In the genomic region with DNA sequence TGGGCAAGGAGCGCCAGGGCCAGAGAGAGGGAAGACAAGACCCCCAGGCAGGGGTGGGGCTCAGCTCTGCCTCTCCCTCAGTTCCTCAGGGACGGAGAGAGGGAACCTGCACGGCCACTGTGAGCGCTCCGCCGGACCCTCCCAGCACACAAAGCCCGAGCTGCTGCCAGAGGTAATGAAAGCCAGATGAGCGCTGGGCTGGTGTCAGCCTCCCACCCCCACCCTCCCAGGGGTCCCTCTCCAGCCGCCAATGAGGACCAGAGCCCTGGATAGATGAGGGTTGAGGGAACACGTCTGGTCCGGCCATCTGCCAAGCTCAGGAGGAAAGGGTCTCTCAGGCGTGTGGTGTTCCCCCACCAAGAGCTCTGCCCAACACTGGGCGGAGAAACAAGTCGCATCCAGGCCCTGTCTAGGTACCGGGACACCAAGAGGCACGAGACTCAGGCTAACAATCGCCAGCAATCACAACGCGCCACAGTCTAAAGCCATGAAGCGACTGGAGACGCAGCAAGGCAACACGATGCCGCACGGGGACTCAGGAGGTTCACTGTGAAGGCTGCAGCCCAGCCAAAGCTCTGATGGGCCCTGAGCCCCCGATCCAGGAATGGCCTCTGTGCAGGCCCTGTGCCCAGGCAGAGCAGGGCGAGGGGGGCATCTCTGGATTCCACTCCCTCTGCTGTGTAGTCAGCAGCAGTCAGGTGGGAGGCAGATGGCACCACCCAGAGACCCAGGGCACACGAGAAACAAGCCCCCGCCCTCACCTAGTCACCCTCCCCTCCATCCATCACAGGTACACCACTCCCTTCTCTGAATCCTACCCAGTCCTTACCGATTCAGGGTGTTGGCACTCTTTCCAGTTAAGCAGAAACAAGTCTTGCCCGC, we compare ENCODE assay signal across 8 cellular contexts. TPM values are rescaled to one million over a fixed set of nuclear protein-coding genes. Genes with fewer than 3 reads are reported as not detected.
DNase-seq lines count a peak whose midpoint lies in the region; ATAC-seq and TF ChIP-seq lines count a peak whose summit lies in the region.

No MANE protein-coding gene starts in this region.

- H3K9me3 ChIP-seq in CD4-positive, alpha-beta T cell (ENCODE audit: control insufficient read depth, low read length): no peaks in the 10 kb centered on the region

- H3K27ac ChIP-seq in CD4-positive, alpha-beta T cell (ENCODE audit: low read depth, low read length): no peak overlapping the region

- H3K27ac Mint-ChIP-seq in CD4-positive, alpha-beta T cell: peak overlapping the region; percentile 79
- peak overlapping the region; percentile 81 to 97 for H3K27ac Mint-ChIP-seq in effector memory CD8-positive, alpha-beta T cell
- peak overlapping the region; percentile 87 for H3K27ac Mint-ChIP-seq in neural crest cell (ENCODE audit: unreplicated experiment)

- peak overlapping the region; percentile 84 for H3K4me3 Mint-ChIP-seq in CD4-positive, alpha-beta T cell
- H3K4me3 Mint-ChIP-seq in effector memory CD8-positive, alpha-beta T cell: peak overlapping the region; percentile 63 to 78
- peak overlapping the region; percentile 84 for H3K4me3 Mint-ChIP-seq in neural crest cell

- no peaks in the 10 kb centered on the region for H3K27me3 ChIP-seq in CD4-positive, alpha-beta T cell (ENCODE audit: control insufficient read depth, insufficient read depth, low read length)

- TF ChIP-seq CTCF in CD4-positive, alpha-beta T cell (IDR thresholded peaks at IDR 0.05): no peak
- TF ChIP-seq CTCF in neural crest cell (conservative IDR thresholded peaks at IDR 0.05): no peak

- H3K9me3 Mint-ChIP-seq in CD4-positive, alpha-beta T cell: no peaks in the 10 kb centered on the region
- no peaks in the 10 kb centered on the region for H3K9me3 Mint-ChIP-seq in effector memory CD8-positive, alpha-beta T cell
- no peaks in the 10 kb centered on the region for H3K9me3 Mint-ChIP-seq in neural crest cell

- DNase-seq in CD4-positive, alpha-beta T cell: no peak
- DNase-seq in NCI-H446 treated with DMSO at 0.1 percent for 48 hours (lab: John Stamatoyannopoulos, UW) (peak; percentile 31), neural crest cell (ENCODE audit: low read depth, low spot score) (no peak), kidney tubule cell (ENCODE audit: low spot score) (no peak)
- no peak for DNase-seq in effector memory CD8-positive, alpha-beta T cell

- peaks cover 59% of the 10 kb centered on the region for H3K4me1 Mint-ChIP-seq in CD4-positive, alpha-beta T cell (ENCODE audit: low read depth)
- peaks cover 62 to 65% of the 10 kb centered on the region in 2 donors for H3K4me1 Mint-ChIP-seq in effector memory CD8-positive, alpha-beta T cell (ENCODE audit: low read depth in 2 of 2)
- peaks cover 56% of the 10 kb centered on the region for H3K4me1 Mint-ChIP-seq in neural crest cell

- POLR2A ChIA-PET in CD4-positive, alpha-beta T cell (lab: Charles Lee): interaction anchor here (1.3 to 6.5 kb wide), 6 partner anchors 14 to 30 kb away, joined by 5 to 34 read pairs (median 14); no protein-coding TSS in a partner anchor

- CTCF ChIA-PET in CD4-positive, alpha-beta T cell (lab: Charles Lee): interaction anchor here (6.5 kb wide), 1 partner anchor 25 kb away, joined by 41 read pairs; no protein-coding TSS in a partner anchor

- H3K36me3 Mint-ChIP-seq in CD4-positive, alpha-beta T cell (ENCODE audit: low read depth): peaks cover 21% of the 10 kb centered on the region
- peaks cover 88% of the 10 kb centered on the region for H3K36me3 Mint-ChIP-seq in effector memory CD8-positive, alpha-beta T cell (ENCODE audit: insufficient read depth)
- no peaks in the 10 kb centered on the region for H3K36me3 Mint-ChIP-seq in neural crest cell (ENCODE audit: low read depth)

- no peaks in the 10 kb centered on the region for H3K27me3 Mint-ChIP-seq in CD4-positive, alpha-beta T cell
- no peaks in the 10 kb centered on the region for H3K27me3 Mint-ChIP-seq in effector memory CD8-positive, alpha-beta T cell
- H3K27me3 Mint-ChIP-seq in neural crest cell (ENCODE audit: low read depth): no peaks in the 10 kb centered on the region

- intact Hi-C loops in CD4-positive, alpha-beta T cell (cut with DNase I, micrococcal nuclease): loop anchor here (2.0 kb wide), 2 partner anchors 17 to 25 kb away; no protein-coding TSS in a partner anchor

- no peak for ATAC-seq in CD4-positive, alpha-beta T cell (ENCODE audit: poor library complexity)
- ATAC-seq in effector memory CD8-positive, alpha-beta T cell (replicated peaks): no peak
- no peak for ATAC-seq in GM18511 (IDR thresholded peaks at IDR 0.05; ENCODE audit: unreplicated experiment)
- no peak for ATAC-seq in GM21360 (IDR thresholded peaks at IDR 0.05; ENCODE audit: unreplicated experiment)
- ATAC-seq in HG02571 (IDR thresholded peaks at IDR 0.05; ENCODE audit: unreplicated experiment): no peak

RNA-seq across cellular contexts. Expression of gene RALGDS, which starts 1.3 kb away (rescaled TPM):
- total RNA-seq in CD4-positive, alpha-beta T cell: 100 to 1,000 TPM; 166 to 168 TPM
- total RNA-seq in neural crest cell: 72.4 and 73.8 TPM in 2 replicates

RNA-seq across cellular contexts. Expression of gene GBGT1, which starts 44.0 kb away (rescaled TPM):
- total RNA-seq in CD4-positive, alpha-beta T cell: 1 to 10 TPM; 1.3 to 1.8 TPM
- 12.9 and 13.8 TPM in 2 replicates for total RNA-seq in neural crest cell

RNA-seq across cellular contexts. Expression of gene CEL, which starts 57.9 kb away (rescaled TPM):
- total RNA-seq in CD4-positive, alpha-beta T cell: under 1 TPM; 0.16 to 0.39 TPM
- total RNA-seq in neural crest cell: 3.5 and 3.6 TPM in 2 replicates
